In the genomic region with DNA sequence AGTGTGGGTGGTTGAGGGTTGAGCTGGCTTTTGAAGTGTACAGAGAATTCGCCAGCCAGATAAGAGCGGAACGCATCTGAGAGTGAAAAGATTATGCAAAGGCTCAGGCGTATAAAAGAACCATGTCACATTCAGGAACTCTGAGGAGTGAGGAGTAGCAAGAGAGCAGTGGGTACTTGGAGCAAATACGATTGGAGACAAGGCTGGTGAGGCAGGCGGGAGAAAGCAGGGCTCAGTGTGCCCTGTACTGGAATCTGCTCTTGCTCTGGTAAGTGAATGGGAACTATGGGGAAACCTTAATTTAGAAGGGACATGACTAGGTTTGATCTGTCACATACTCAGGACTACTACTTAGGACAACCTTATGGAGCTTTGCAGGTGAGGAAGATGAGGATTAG, we compare ENCODE assay signal across 16 cellular contexts.
DNase-seq lines count a peak whose midpoint lies in the region; ATAC-seq and TF ChIP-seq lines count a peak whose summit lies in the region.
"Had no signal": no experiment of that assay in that cellular context is flagged by ENCODE, and none has a peak within 500 bp of the region (broad histone marks: within the 10 kb centered on the region; RNA-seq: fewer than 3 reads in every experiment).

No MANE protein-coding gene starts in this region.

- H3K36me3 ChIP-seq in RWPE2 (ENCODE audit: low read depth) = no peaks in the 10 kb centered on the region
- H3K36me3 ChIP-seq in endodermal cell (ENCODE audit: control insufficient read depth, insufficient read depth, low read length) = no peaks in the 10 kb centered on the region
- H3K36me3 ChIP-seq in trophoblast cell (ENCODE audit: control insufficient read depth in 1 of 2, insufficient read depth in 2 of 2, low read length in 2 of 2) = no peaks in the 10 kb centered on the region
- H3K36me3 ChIP-seq in gastroesophageal sphincter = no peaks in the 10 kb centered on the region
- H3K36me3 ChIP-seq: BLaER1 had no signal

- intact Hi-C loops in left cardiac atrium (cut with DNase I) (loop anchor here in 1 of 2 donors (10.0 kb wide), 1 partner anchor 305 kb away; the partner anchor contains the start of gene CNOT2), cardiac septum (cut with DNase I) (no loop called here), left colon (cut with DNase I, micrococcal nuclease) (no loop called here)

- no peak for TF ChIP-seq CTCF in RWPE2 (IDR thresholded peaks at IDR 0.05; ENCODE audit: poor library complexity, severe bottlenecking)
- no peak for TF ChIP-seq CTCF in endodermal cell (conservative IDR thresholded peaks at IDR 0.05)
- TF ChIP-seq CTCF in gastroesophageal sphincter (IDR thresholded peaks at IDR 0.05) = no peak

- peaks cover 14% of the 10 kb centered on the region for H3K4me1 ChIP-seq in RWPE2 (ENCODE audit: insufficient read depth, poor library complexity, severe bottlenecking)
- H3K4me1 ChIP-seq in endodermal cell (ENCODE audit: control insufficient read depth, insufficient read depth, low read length) = peaks cover 8% of the 10 kb centered on the region
- H3K4me1 ChIP-seq in trophoblast cell (ENCODE audit: control insufficient read depth in 1 of 2, insufficient read depth in 2 of 2, low read length in 2 of 2) = no peaks in the 10 kb centered on the region
- H3K4me1 ChIP-seq in gastroesophageal sphincter = no peaks in the 10 kb centered on the region
- H3K4me1 ChIP-seq: BLaER1 had no signal

- H3K4me2 ChIP-seq in trophoblast cell (ENCODE audit: low read length) = no peak overlapping the region
- H3K4me2 ChIP-seq: BLaER1 had no signal

- H3K79me1 ChIP-seq in trophoblast cell (ENCODE audit: low read length) = no peaks in the 10 kb centered on the region

- H3K9ac ChIP-seq in endodermal cell (ENCODE audit: extremely low read depth, low read length, poor library complexity, severe bottlenecking) = no peak overlapping the region
- H3K9ac ChIP-seq in trophoblast cell (ENCODE audit: low read length) = no peak overlapping the region
- H3K9ac ChIP-seq: BLaER1 had no signal

- no peak overlapping the region for H2BK12ac ChIP-seq in trophoblast cell (ENCODE audit: low read length)

- H3K27ac Mint-ChIP-seq in endodermal cell = no peak overlapping the region
- H3K27ac Mint-ChIP-seq: CD4-positive, CD25-positive, alpha-beta regulatory T cell; HFFc6 had no signal

- H2AK5ac ChIP-seq in trophoblast cell (ENCODE audit: low read length) = no peak overlapping the region

- H3K27ac ChIP-seq in RWPE2 (ENCODE audit: poor library complexity, severe bottlenecking) (peak overlapping the region; percentile 38), endodermal cell (ENCODE audit: low read depth, low read length) (no peak overlapping the region), trophoblast cell (ENCODE audit: low read depth, low read length) (no peak overlapping the region), gastroesophageal sphincter (no peak overlapping the region)
- H3K27ac ChIP-seq: BLaER1, HL-60 had no signal

- no peak overlapping the region for H3K4ac ChIP-seq in trophoblast cell (ENCODE audit: low read depth, low read length)

- no peak overlapping the region for H2BK120ac ChIP-seq in trophoblast cell (ENCODE audit: insufficient read depth, low read length, poor library complexity)

- peaks cover 25% of the 10 kb centered on the region for H3K4me1 Mint-ChIP-seq in endodermal cell
- H3K4me1 Mint-ChIP-seq: CD4-positive, CD25-positive, alpha-beta regulatory T cell had no signal

- ATAC-seq in left cardiac atrium (peak; percentile 32 to 59), RWPE2 (ENCODE audit: low read depth) (peak; percentile 13; the same call in 2 of the 3 replicates), gastroesophageal sphincter (no peak), left colon (no peak)

- no peaks in the 10 kb centered on the region for H3K36me3 Mint-ChIP-seq in endodermal cell (ENCODE audit: low read depth)
- H3K36me3 Mint-ChIP-seq: CD4-positive, CD25-positive, alpha-beta regulatory T cell had no signal

- no peak overlapping the region for H3K4me3 Mint-ChIP-seq in endodermal cell
- H3K4me3 Mint-ChIP-seq: CD4-positive, CD25-positive, alpha-beta regulatory T cell; HFFc6 had no signal

- no peak for TF ChIP-seq POLR2A in gastroesophageal sphincter (IDR thresholded peaks at IDR 0.05)

- H2AFZ ChIP-seq in trophoblast cell (ENCODE audit: insufficient read depth, low read length, poor library complexity) = no peak overlapping the region

- TF ChIP-seq EP300 in gastroesophageal sphincter (IDR thresholded peaks at IDR 0.05) = no peak

- no peaks in the 10 kb centered on the region for H3K79me2 ChIP-seq in trophoblast cell (ENCODE audit: control insufficient read depth, insufficient read depth, low read length, poor library complexity)

- no peak overlapping the region for H3K14ac ChIP-seq in trophoblast cell (ENCODE audit: low read length)

- H3K9me3 Mint-ChIP-seq in endodermal cell = no peaks in the 10 kb centered on the region
- H3K9me3 Mint-ChIP-seq: HFFc6 had no signal

- H3K4me3 ChIP-seq in RWPE2 (ENCODE audit: severe bottlenecking) (no peak overlapping the region), endodermal cell (ENCODE audit: low read length) (no peak overlapping the region), trophoblast cell (ENCODE audit: low read depth, low read length) (peak overlapping the region; percentile 28), gastroesophageal sphincter (no peak overlapping the region)
- H3K4me3 ChIP-seq: BLaER1 had no signal

- no peak overlapping the region for H3K23ac ChIP-seq in trophoblast cell (ENCODE audit: low read length)

- no peak overlapping the region for H4K91ac ChIP-seq in trophoblast cell (ENCODE audit: low read depth, low read length)

- H3K27me3 Mint-ChIP-seq in endodermal cell (ENCODE audit: insufficient read depth) = no peaks in the 10 kb centered on the region

- no peak for DNase-seq in left cardiac atrium
- no peak for DNase-seq in cardiac septum (ENCODE audit: low spot score)
- no peak for DNase-seq in RWPE2 (ENCODE audit: low spot score)
- DNase-seq in endodermal cell = peak; percentile 32
- DNase-seq in trophoblast cell = no peak
- no peak for DNase-seq in amniotic stem cell (lab: John Stamatoyannopoulos, UW)
- no peak for DNase-seq in left colon
- DNase-seq: 8988T; AML-193; CD4-positive, CD25-positive, alpha-beta regulatory T cell; GF-D8; HCEC 1CT; HFFc6 had no signal

- no peak overlapping the region for H3K18ac ChIP-seq in trophoblast cell (ENCODE audit: low read length)

- no peak overlapping the region for H4K12ac ChIP-seq in trophoblast cell (ENCODE audit: low read depth, low read length)

- no peak overlapping the region for H2BK5ac ChIP-seq in trophoblast cell (ENCODE audit: low read depth, low read length, poor library complexity)

- 81 to 93% methylated on average over 4 to 5 of the region's 6 CpGs for WGBS in endodermal cell (ENCODE audit: insufficient coverage in 1 of 2, insufficient read length in 1 of 2), 2 experiments
- no CpG with 5 or more reads among the region's 6 CpGs for WGBS in trophoblast cell (ENCODE audit: extremely low coverage, insufficient coverage, insufficient read length)
- WGBS in gastroesophageal sphincter (ENCODE audit: low coverage in 1 of 2), 2 donors = 71 to 94% methylated on average over 4 to 6 of the region's 6 CpGs

- H3K9me3 ChIP-seq in RWPE2 (ENCODE audit: severe bottlenecking) (no peaks in the 10 kb centered on the region), endodermal cell (ENCODE audit: control insufficient read depth, low read length) (no peaks in the 10 kb centered on the region), trophoblast cell (ENCODE audit: insufficient read depth, low read depth, low read length) (no peaks in the 10 kb centered on the region), gastroesophageal sphincter (no peaks in the 10 kb centered on the region)
- H3K9me3 ChIP-seq: BLaER1 had no signal

- H4K8ac ChIP-seq in trophoblast cell (ENCODE audit: low read depth, low read length) = no peak overlapping the region

- H3K27me3 ChIP-seq in RWPE2 (ENCODE audit: insufficient read depth, poor library complexity, severe bottlenecking) (no peaks in the 10 kb centered on the region), endodermal cell (ENCODE audit: control insufficient read depth, insufficient read depth, low read length, poor library complexity, severe bottlenecking) (no peaks in the 10 kb centered on the region), trophoblast cell (ENCODE audit: insufficient read depth, low read length) (no peaks in the 10 kb centered on the region), gastroesophageal sphincter (no peaks in the 10 kb centered on the region)
- H3K27me3 ChIP-seq: BLaER1 had no signal

Comparison
In these comparisons a context has a peak if more than half of its experiments do, and no peak if none do; other contexts are left out.
1. ATAC-seq: peak in left cardiac atrium (2 of 2) and RWPE2 (single experiment); none in gastroesophageal sphincter (single experiment) and left colon (single experiment).